ENCODE assay signal across 1 cellular context in genomic region chr17:50272711-50273653, GRCh38.
A peak's percentile ranks its signal among the peaks of the same experiment; 100 is the strongest.
TF ChIP-seq lines count a peak whose summit lies in the region.

No MANE protein-coding gene starts in this region.

TF ChIP-seq in HEK293, 187 proteins besides CTCF, POLR2A, EP300 and RAD21 (continued from another document):
- peak; percentile 26; the same call in 1 of the 2 replicates for TF ChIP-seq ZBTB6 (tag by site-specific recombination; IDR thresholded peaks at IDR 0.05)
- no peak for TF ChIP-seq ZNF146 (tag by site-specific recombination; IDR thresholded peaks at IDR 0.05)
- peak; percentile 86 for TF ChIP-seq GLIS2 (tag by site-specific recombination; IDR thresholded peaks at IDR 0.05)
- TF ChIP-seq ZNF621 (tag by site-specific recombination; IDR thresholded peaks at IDR 0.05), result no peak
- peak; percentile 24; the same call in 1 of the 2 replicates for TF ChIP-seq ZNF600 (tag by site-specific recombination; IDR thresholded peaks at IDR 0.05)
- no peak for TF ChIP-seq ZNF280C (tag by site-specific recombination; IDR thresholded peaks at IDR 0.05)
- TF ChIP-seq ZNF654 (tag by site-specific recombination; IDR thresholded peaks at IDR 0.05; ENCODE audit: low read depth), result no peak
- 0 out of 2 replicates have a peak, but pooled peaks have one; percentile 44 for TF ChIP-seq ZBTB7A (tag by site-specific recombination; IDR thresholded peaks at IDR 0.05; ENCODE audit: low read depth)
- TF ChIP-seq KLF8 (tag by site-specific recombination; IDR thresholded peaks at IDR 0.05), result peak; percentile 28; the same call in 1 of the 2 replicates
- no peak for TF ChIP-seq ZNF184 (tag by site-specific recombination; IDR thresholded peaks at IDR 0.05)
- peak; percentile 36; the same call in 1 of the 2 replicates for TF ChIP-seq ZNF76 (tag by site-specific recombination; IDR thresholded peaks at IDR 0.05; ENCODE audit: borderline replicate concordance, low read depth)
- no peak for TF ChIP-seq ZNF701 (tag by site-specific recombination; IDR thresholded peaks at IDR 0.05)
- 0 out of 2 replicates have a peak, but pooled peaks have one; percentile 77 for TF ChIP-seq ZSCAN30 (tag by site-specific recombination; IDR thresholded peaks at IDR 0.05)
- TF ChIP-seq ZNF202 (tag by site-specific recombination; IDR thresholded peaks at IDR 0.05; ENCODE audit: borderline replicate concordance), result no peak
